8 cellular contexts compared by ENCODE assay signal in genomic region chr7:23531794-23532489, GRCh38. TPM values are rescaled to one million over a fixed set of nuclear protein-coding genes. Genes with fewer than 3 reads are reported as not detected.
DNase-seq lines count a peak whose midpoint lies in the region; ATAC-seq and TF ChIP-seq lines count a peak whose summit lies in the region.

Gene TRA2A, minus strand, starts transcription at chr7:23531981. Its CDS starts 157 bp downstream, at chr7:23531824.

- H3K4me3 Mint-ChIP-seq in activated CD4-positive, alpha-beta T cell treated with anti-CD3 and anti-CD28 coated beads, Interleukin-2, amount 10 ng/mL, durations not matched to agents 24 days and 14 days = peak within 1 kb of the TSS; percentile 97

- no peaks in the 10 kb centered on the region for H3K27me3 Mint-ChIP-seq in activated CD4-positive, alpha-beta T cell treated with anti-CD3 and anti-CD28 coated beads, Interleukin-2, amount 10 ng/mL, durations not matched to agents 24 days and 14 days

- H3K36me3 ChIP-seq in colonic mucosa = no peaks in the 10 kb centered on the region

- H3K9me3 ChIP-seq in colonic mucosa = no peaks in the 10 kb centered on the region

- no peaks in the 10 kb centered on the region for H3K9me3 Mint-ChIP-seq in activated CD4-positive, alpha-beta T cell treated with anti-CD3 and anti-CD28 coated beads, Interleukin-2, amount 10 ng/mL, durations not matched to agents 24 days and 14 days

- H3K4me1 Mint-ChIP-seq in activated CD4-positive, alpha-beta T cell treated with anti-CD3 and anti-CD28 coated beads, Interleukin-2, amount 10 ng/mL, durations not matched to agents 24 days and 14 days = peaks cover 29% of the 10 kb centered on the region

- no peaks in the 10 kb centered on the region for H3K4me1 ChIP-seq in colonic mucosa

- DNase-seq in C1 segment of cervical spinal cord (lab: John Stamatoyannopoulos, UW) (peak; percentile 61 to 94 (median 92)), NCI-H526 treated with DMSO at 0.1 percent for 48 hours (lab: John Stamatoyannopoulos, UW) (peak; percentile 82), colonic mucosa (peak; percentile 98)
- DNase-seq in activated CD4-positive, alpha-beta T cell treated with anti-CD3 and anti-CD28 coated beads, Interleukin-2, amount 10 ng/mL, durations not matched to agents 24 days and 14 days = peak; percentile 99
- peak; percentile 89 to 97 (median 95) for DNase-seq in stimulated activated CD4-positive, alpha-beta T cell treated with anti-CD3 and anti-CD28 coated beads, Interleukin-1b, Interleukin-23, amount 100 ng/mL, for 24 hours (ENCODE audit: low read depth in 4 of 4, low spot score in 1 of 4)

- H3K27ac Mint-ChIP-seq in activated CD4-positive, alpha-beta T cell treated with anti-CD3 and anti-CD28 coated beads, Interleukin-2, amount 10 ng/mL, durations not matched to agents 24 days and 14 days = peak within 1 kb of the TSS; percentile 99

- no peaks in the 10 kb centered on the region for H3K27me3 ChIP-seq in colonic mucosa
- H3K27me3 ChIP-seq in layer of hippocampus (ENCODE audit: control insufficient read depth, insufficient read depth, low read length) = no peaks in the 10 kb centered on the region

- peak within 1 kb of the TSS; percentile 98 for H3K27ac ChIP-seq in colonic mucosa
- H3K27ac ChIP-seq in layer of hippocampus (ENCODE audit: low read depth, low read length) = peak within 1 kb of the TSS; percentile 96

- H3K36me3 Mint-ChIP-seq in activated CD4-positive, alpha-beta T cell treated with anti-CD3 and anti-CD28 coated beads, Interleukin-2, amount 10 ng/mL, durations not matched to agents 24 days and 14 days (ENCODE audit: low read depth) = peaks cover 27% of the 10 kb centered on the region

- intact Hi-C loops in activated CD4-positive, alpha-beta T cell treated with anti-CD3 and anti-CD28 coated beads, Interleukin-2, amount 10 ng/mL, durations not matched to agents 24 days and 14 days (cut with micrococcal nuclease) = loop anchor here (1.0 to 5.0 kb wide), 9 partner anchors 58 to 1041 kb away; partner anchors contain the start of genes CCDC126, FAM221A, HYCC1 and IGF2BP3
- intact Hi-C loops in colonic mucosa (cut with DNase I) = no loop called here

- H3K4me3 ChIP-seq in colonic mucosa = peak within 1 kb of the TSS; percentile 93

- TF ChIP-seq CTCF in colonic mucosa (IDR thresholded peaks at IDR 0.05) = no peak

- H3K9ac ChIP-seq in colonic mucosa (ENCODE audit: low read depth in 2 of 2, low read length in 2 of 2) = peak within 1 kb of the TSS; percentile 99

- ATAC-seq in GM19351 (IDR thresholded peaks at IDR 0.05; ENCODE audit: unreplicated experiment) (peak; percentile 91), HG03520 (IDR thresholded peaks at IDR 0.05; ENCODE audit: unreplicated experiment) (peak; percentile 80)

RNA-seq across cellular contexts. Expression of gene TRA2A, which starts in this region (rescaled TPM):
- total RNA-seq in activated CD4-positive, alpha-beta T cell treated with anti-CD3 and anti-CD28 coated beads, Interleukin-2, amount 10 ng/mL, durations not matched to agents 24 days and 14 days = 96.8 and 103 TPM in 2 replicates
- total RNA-seq in colonic mucosa = 10 to 100 TPM; 73.2 to 83.3 TPM

Comparison
In these comparisons a context has a peak if more than half of its experiments do, and no peak if none do; other contexts are left out.
1. Peak in every context shown above with its lines: DNase-seq, ATAC-seq, H3K4me3 ChIP-seq and H3K27ac ChIP-seq.